ENCODE assay signal across 8 cellular contexts in genomic region chr4:52804-53479, GRCh38. TPM values are rescaled to one million over a fixed set of nuclear protein-coding genes. Genes with fewer than 3 reads are reported as not detected.
DNase-seq lines count a peak whose midpoint lies in the region; ATAC-seq, FAIRE-seq and TF ChIP-seq lines count a peak whose summit lies in the region.
"Not testable (repeated sequence)": the region's sequence is repeated elsewhere in the genome, so short reads cannot be mapped to it uniquely, and the experiment has no call there.

ZNF595 (plus strand) TSS chr4:53321; CDS start chr4:53489, 168 bp downstream.

- not testable (repeated sequence) for H3K9ac ChIP-seq in DND-41 (ENCODE audit: low read depth, low read length)
- peak within 1 kb of the TSS; percentile 41 for H3K9ac ChIP-seq in keratinocyte (ENCODE audit: control insufficient read depth, extremely low read depth, insufficient read depth, low read length)

- not testable (repeated sequence) for H3K36me3 ChIP-seq in DND-41 (ENCODE audit: insufficient read depth, low read length); RWPE2 (ENCODE audit: low read depth); keratinocyte (ENCODE audit: control insufficient read depth in 2 of 2, extremely low read depth in 1 of 2, insufficient read depth in 2 of 2, low read length in 2 of 2); osteoblast (ENCODE audit: insufficient read depth, low read length); thoracic aorta

- not testable (repeated sequence) for H3K4me3 ChIP-seq in DND-41 (ENCODE audit: low read depth in 1 of 2, low read length in 2 of 2); RWPE2 (ENCODE audit: severe bottlenecking); osteoblast (ENCODE audit: insufficient read depth, low read length)
- peak within 1 kb of the TSS in 1 of 3 experiments; percentile 23 for H3K4me3 ChIP-seq in keratinocyte (ENCODE audit: control insufficient read depth in 2 of 3, extremely low read depth in 1 of 3, insufficient read depth in 2 of 3, low read depth in 1 of 3, low read length in 3 of 3)
- H3K4me3 ChIP-seq in thoracic aorta, result peak within 1 kb of the TSS; percentile 67

- H3K4me3 Mint-ChIP-seq in activated naive CD4-positive, alpha-beta T cell treated with anti-CD3 and anti-CD28 coated beads for 36 hours; endothelial cell (ENCODE audit: unreplicated experiment): not testable (repeated sequence)

- intact Hi-C loops in activated naive CD4-positive, alpha-beta T cell treated with anti-CD3 and anti-CD28 coated beads for 36 hours (cut with micrococcal nuclease), result not testable (repeated sequence)

- H3K36me3 Mint-ChIP-seq in activated naive CD4-positive, alpha-beta T cell treated with anti-CD3 and anti-CD28 coated beads for 36 hours (ENCODE audit: low read depth); endothelial cell (ENCODE audit: low read depth, unreplicated experiment): not testable (repeated sequence)

- H3K9me1 ChIP-seq in keratinocyte (ENCODE audit: control insufficient read depth, extremely low read depth, insufficient read depth, low read length), result not testable (repeated sequence)

- CTCF ChIA-PET in activated naive CD4-positive, alpha-beta T cell treated with anti-CD3 and anti-CD28 coated beads for 36 hours (lab: Charles Lee), result not testable (repeated sequence)

- dilution Hi-C loops in keratinocyte (cut with MboI; ENCODE audit: extremely low pct_ligation_motif_present, low sequenced_read_pairs), result not testable (repeated sequence)

- ATAC-seq in DND-41 (ENCODE audit: insufficient read depth, low read depth), result not testable (repeated sequence)
- ATAC-seq in HG02840 (IDR thresholded peaks at IDR 0.05; ENCODE audit: low FRiP score, unreplicated experiment), result peak; percentile 37
- ATAC-seq in RWPE2 (ENCODE audit: low read depth), result peak; percentile 90
- ATAC-seq in thoracic aorta (ENCODE audit: insufficient number of reproducible peaks, low FRiP score, low read depth), result peak; percentile 90

- not testable (repeated sequence) for H3K27ac Mint-ChIP-seq in activated naive CD4-positive, alpha-beta T cell treated with anti-CD3 and anti-CD28 coated beads for 36 hours; endothelial cell (ENCODE audit: unreplicated experiment)

- not testable (repeated sequence) for FAIRE-seq in keratinocyte (lab: Jason Lieb, UNC)

- not testable (repeated sequence) for H3K4me1 Mint-ChIP-seq in activated naive CD4-positive, alpha-beta T cell treated with anti-CD3 and anti-CD28 coated beads for 36 hours (ENCODE audit: low read depth); endothelial cell (ENCODE audit: unreplicated experiment)

- H3K27ac ChIP-seq in DND-41 (ENCODE audit: low read length); RWPE2 (ENCODE audit: poor library complexity, severe bottlenecking); keratinocyte (ENCODE audit: control insufficient read depth, insufficient read depth, low read length); osteoblast (ENCODE audit: low read depth, low read length): not testable (repeated sequence)
- peak within 1 kb of the TSS in 1 of 2 donors; percentile 58 for H3K27ac ChIP-seq in thoracic aorta

- not testable (repeated sequence) for H3K9me3 ChIP-seq in DND-41 (ENCODE audit: insufficient read depth, low read length, severe bottlenecking); RWPE2 (ENCODE audit: severe bottlenecking); keratinocyte (ENCODE audit: control insufficient read depth, low read depth, low read length); osteoblast (ENCODE audit: low read depth, low read length); thoracic aorta

- H4K20me1 ChIP-seq in DND-41 (ENCODE audit: insufficient read depth, low read length); keratinocyte (ENCODE audit: control insufficient read depth, extremely low read depth, insufficient read depth, low read length); osteoblast (ENCODE audit: insufficient read depth, low read length): not testable (repeated sequence)

- not testable (repeated sequence) for H3K27me3 ChIP-seq in DND-41 (ENCODE audit: insufficient read depth, low read length, poor library complexity); RWPE2 (ENCODE audit: insufficient read depth, poor library complexity, severe bottlenecking); keratinocyte (ENCODE audit: control insufficient read depth, extremely low read depth, insufficient read depth, low read length); osteoblast (ENCODE audit: insufficient read depth, low read length); thoracic aorta (replicated peaks; ENCODE audit: insufficient read depth)

- not testable (repeated sequence) for H3K27me3 Mint-ChIP-seq in activated naive CD4-positive, alpha-beta T cell treated with anti-CD3 and anti-CD28 coated beads for 36 hours (ENCODE audit: low read depth); endothelial cell (ENCODE audit: unreplicated experiment)

- H3K79me2 ChIP-seq in DND-41 (ENCODE audit: insufficient read depth, low read length); keratinocyte (ENCODE audit: control insufficient read depth, insufficient read depth, low read length); osteoblast (ENCODE audit: insufficient read depth, low read length): not testable (repeated sequence)

- H3K4me1 ChIP-seq in DND-41 (ENCODE audit: insufficient read depth, low read length), result peaks cover 29% of the 10 kb centered on the region
- not testable (repeated sequence) for H3K4me1 ChIP-seq in RWPE2 (ENCODE audit: insufficient read depth, poor library complexity, severe bottlenecking); keratinocyte (ENCODE audit: control insufficient read depth, extremely low read depth, insufficient read depth, low read length); osteoblast (ENCODE audit: insufficient read depth, low read length); thoracic aorta (ENCODE audit: control insufficient read depth in 1 of 2, low read depth in 2 of 2)

- not testable (repeated sequence) for H3K4me2 ChIP-seq in DND-41 (ENCODE audit: insufficient read depth, low read length); keratinocyte (ENCODE audit: control insufficient read depth, extremely low read depth, insufficient read depth, low read depth, low read length); osteoblast (ENCODE audit: insufficient read depth, low read length)

- not testable (repeated sequence) for H3K9me3 Mint-ChIP-seq in activated naive CD4-positive, alpha-beta T cell treated with anti-CD3 and anti-CD28 coated beads for 36 hours; endothelial cell (ENCODE audit: unreplicated experiment)

- DNase-seq in DND-41, result peak; percentile 33
- DNase-seq in RWPE2 (ENCODE audit: low spot score), result peak; percentile 56
- DNase-seq in activated naive CD4-positive, alpha-beta T cell treated with anti-CD3 and anti-CD28 coated beads for 36 hours, result peak; percentile 55
- peak; percentile 44 for DNase-seq in endothelial cell (ENCODE audit: low spot score)
- DNase-seq in keratinocyte (ENCODE audit: low read depth, low spot score); osteoblast (ENCODE audit: insufficient read length, low spot score, missing footprints): not testable (repeated sequence)
- peak; percentile 7 for DNase-seq in thoracic aorta (ENCODE audit: low spot score)

- H2AFZ ChIP-seq in DND-41 (ENCODE audit: low read depth, low read length); keratinocyte (ENCODE audit: control insufficient read depth, low read length); osteoblast (ENCODE audit: low read length): not testable (repeated sequence)

- not testable (repeated sequence) for TF ChIP-seq CTCF in DND-41 (IDR thresholded peaks at IDR 0.05; ENCODE audit: borderline replicate concordance, extremely low read depth, low read length, poor library complexity, severe bottlenecking); RWPE2 (IDR thresholded peaks at IDR 0.05; ENCODE audit: poor library complexity, severe bottlenecking); endothelial cell (IDR thresholded peaks at IDR 0.05; ENCODE audit: unreplicated experiment); keratinocyte (optimal IDR thresholded peaks at IDR 0.05 in 1 of 3, IDR thresholded peaks at IDR 0.05 in 1 of 3, conservative IDR thresholded peaks at IDR 0.05 in 1 of 3; ENCODE audit: extremely low read depth in 1 of 3, insufficient read depth in 2 of 3, low read length in 3 of 3); osteoblast (IDR thresholded peaks at IDR 0.05; ENCODE audit: extremely low read depth, low read depth, low read length); thoracic aorta (IDR thresholded peaks at IDR 0.05)

RNA-seq across cellular contexts. Expression of gene ZNF595, which starts in this region (rescaled TPM):
- total RNA-seq in activated naive CD4-positive, alpha-beta T cell treated with anti-CD3 and anti-CD28 coated beads for 36 hours, result 1 to 10 TPM; 7.6 to 9.2 TPM
- 24.9 TPM for total RNA-seq in endothelial cell (ENCODE audit: unreplicated experiment)
- polyA plus RNA-seq in keratinocyte, result 2.9 to 6.6 TPM (median 3.7 TPM) in 3 replicates
- polyA plus RNA-seq in keratinocyte (2011; ENCODE audit: low read depth), result 4.2 TPM
- 2.1 and 4.2 TPM in 2 replicates for polyA plus RNA-seq in keratinocyte (2011; cell fraction: cytosol; rRNA removed)
- polyA plus RNA-seq in keratinocyte (2011; cell fraction: nucleus; rRNA removed), result 7.7 and 10.1 TPM in 2 replicates
- 3.0 and 5.0 TPM in 2 replicates for polyA plus RNA-seq in keratinocyte (2012; ENCODE audit: low replicate concordance)
- 3.6 to 11.6 TPM (median 8.0 TPM) in 3 replicates for polyA minus RNA-seq in keratinocyte
- polyA minus RNA-seq in keratinocyte (2011; cell fraction: cytosol; rRNA and poly(A)+ RNA removed), result 5.0 TPM
- 9.4 and 18.4 TPM in 2 replicates for polyA minus RNA-seq in keratinocyte (2011; cell fraction: nucleus; rRNA and poly(A)+ RNA removed)
- 11.9 and 20.0 TPM in 2 replicates for total RNA-seq in osteoblast
- 10 to 100 TPM in 1 of 2 donors, 1 to 10 TPM in 1; 8.9 to 67.9 TPM for total RNA-seq in thoracic aorta
